In the genomic region with DNA sequence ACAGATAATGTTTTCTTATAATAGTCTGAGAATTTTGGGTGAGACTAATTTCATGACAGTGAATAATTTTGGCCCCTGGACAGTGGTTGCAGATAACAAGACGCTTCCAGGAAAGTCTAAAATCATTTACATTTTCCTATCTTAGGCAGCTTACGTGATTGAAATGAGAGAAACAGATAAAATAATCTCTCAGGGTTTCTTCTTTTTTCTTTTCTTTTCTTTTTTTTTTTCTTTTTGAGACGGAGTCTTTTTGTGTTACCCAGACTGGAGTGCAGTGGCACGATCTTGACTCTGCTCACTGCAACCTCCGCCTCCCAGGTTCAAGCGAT, we compare ENCODE assay signal across 8 cellular contexts. TPM values are rescaled to one million over a fixed set of nuclear protein-coding genes. Genes with fewer than 3 reads are reported as not detected.
DNase-seq lines count a peak whose midpoint lies in the region; ATAC-seq, FAIRE-seq and TF ChIP-seq lines count a peak whose summit lies in the region.

No MANE protein-coding gene starts in this region.

- peaks cover 0 to 3% (median 0%) of the 10 kb centered on the region in 7 donors for H3K9me3 Mint-ChIP-seq in CD14-positive monocyte
- peaks cover 7% of the 10 kb centered on the region for H3K9me3 Mint-ChIP-seq in natural killer cell treated with Interleukin-12 subunit alpha and Interleukin-12 subunit beta and Interleukin-15 and Interleukin-18, amount 100 ng/mL, for 72 hours

- H3K27me3 Mint-ChIP-seq in CD14-positive monocyte (ENCODE audit: low read depth in 3 of 3): no peaks in the 10 kb centered on the region
- no peaks in the 10 kb centered on the region for H3K27me3 Mint-ChIP-seq in natural killer cell treated with Interleukin-12 subunit alpha and Interleukin-12 subunit beta and Interleukin-15 and Interleukin-18, amount 100 ng/mL, for 72 hours

- ATAC-seq in natural killer cell treated with Interleukin-12 subunit alpha and Interleukin-12 subunit beta and Interleukin-15 and Interleukin-18, amount 100 ng/mL, for 72 hours: no peak

- H3K27ac ChIP-seq in Karpas-422 (ENCODE audit: low read length) (no peak overlapping the region), ascending aorta (peak overlapping the region; percentile 69 to 84)

- FAIRE-seq in GM12891 (lab: Jason Lieb, UNC): no peak

- no peak for DNase-seq in CD14-positive monocyte (ENCODE audit: low spot score)
- DNase-seq in Karpas-422: no peak
- no peak for DNase-seq in ascending aorta (ENCODE audit: low spot score in 2 of 2)
- DNase-seq in natural killer cell treated with Interleukin-12 subunit alpha and Interleukin-12 subunit beta and Interleukin-15 and Interleukin-18, amount 100 ng/mL, for 72 hours (ENCODE audit: low spot score): no peak
- DNase-seq in midbrain (lab: John Stamatoyannopoulos, UW): no peak
- DNase-seq in stimulated activated CD4-positive, alpha-beta T cell treated with anti-CD3 and anti-CD28 coated beads, Interleukin-1b, Interleukin-23, amount 100 ng/mL, for 48 hours: no peak
- DNase-seq in NCI-H2227 (lab: John Stamatoyannopoulos, UW; ENCODE audit: unreplicated experiment): no peak
- no peak for DNase-seq in GM12891 (ENCODE audit: insufficient read length, low spot score)

- H3K79me2 ChIP-seq in Karpas-422 (ENCODE audit: low read length): no peaks in the 10 kb centered on the region

- H3K9me3 ChIP-seq in Karpas-422 (ENCODE audit: low read length): no peaks in the 10 kb centered on the region
- no peaks in the 10 kb centered on the region for H3K9me3 ChIP-seq in ascending aorta

- H3K4me3 Mint-ChIP-seq in CD14-positive monocyte: peak overlapping the region; percentile 43 to 60
- H3K4me3 Mint-ChIP-seq in natural killer cell treated with Interleukin-12 subunit alpha and Interleukin-12 subunit beta and Interleukin-15 and Interleukin-18, amount 100 ng/mL, for 72 hours: peak overlapping the region; percentile 34

- no peak for TF ChIP-seq CTCF in CD14-positive monocyte (IDR thresholded peaks at IDR 0.05)
- no peak for TF ChIP-seq CTCF in ascending aorta (IDR thresholded peaks at IDR 0.05)

- no peaks in the 10 kb centered on the region for H3K9me2 ChIP-seq in Karpas-422 (replicated peaks; ENCODE audit: insufficient read depth, low read length)

- H3K27me3 ChIP-seq in Karpas-422 (ENCODE audit: low read length) (no peaks in the 10 kb centered on the region), ascending aorta (no peaks in the 10 kb centered on the region)

- H4K20me1 ChIP-seq in Karpas-422 (ENCODE audit: insufficient read depth, low read depth, low read length): no peaks in the 10 kb centered on the region

- H3K9ac ChIP-seq in Karpas-422 (ENCODE audit: low read length): peak overlapping the region; percentile 46; the same call in 1 of the 2 replicates

- no peak overlapping the region for H2AFZ ChIP-seq in Karpas-422 (ENCODE audit: low read length)

- TF ChIP-seq POLR2A in GM12891 (IDR thresholded peaks at IDR 0.05; ENCODE audit: low read depth, low read length): no peak

- H3K4me1 ChIP-seq in Karpas-422 (ENCODE audit: low read length) (peaks cover 38% of the 10 kb centered on the region), ascending aorta (peaks cover 0 to 6% of the 10 kb centered on the region in 2 donors)

- peak overlapping the region in 6 of 7 donors; percentile 81 to 99 (median 93) for H3K27ac Mint-ChIP-seq in CD14-positive monocyte
- peak overlapping the region; percentile 34 to 85 for H3K27ac Mint-ChIP-seq in natural killer cell treated with Interleukin-12 subunit alpha and Interleukin-12 subunit beta and Interleukin-15 and Interleukin-18, amount 100 ng/mL, for 72 hours

- H3K36me3 ChIP-seq in Karpas-422 (ENCODE audit: insufficient read depth, low read length): no peaks in the 10 kb centered on the region
- no peaks in the 10 kb centered on the region for H3K36me3 ChIP-seq in ascending aorta

- no peaks in the 10 kb centered on the region for H3K36me3 Mint-ChIP-seq in CD14-positive monocyte
- no peaks in the 10 kb centered on the region for H3K36me3 Mint-ChIP-seq in natural killer cell treated with Interleukin-12 subunit alpha and Interleukin-12 subunit beta and Interleukin-15 and Interleukin-18, amount 100 ng/mL, for 72 hours

- intact Hi-C loops in CD14-positive monocyte (cut with micrococcal nuclease): loop anchor here in 1 of 2 donors (5.0 to 10.0 kb wide), 4 partner anchors 49 to 209 kb away; no protein-coding TSS in a partner anchor
- intact Hi-C loops in ascending aorta (cut with DNase I): loop anchor here (1.0 to 10.0 kb wide), 5 partner anchors 8 to 1251 kb away; a partner anchor contains a TSS

- peaks cover 50% of the 10 kb centered on the region for H3K4me1 Mint-ChIP-seq in CD14-positive monocyte
- H3K4me1 Mint-ChIP-seq in natural killer cell treated with Interleukin-12 subunit alpha and Interleukin-12 subunit beta and Interleukin-15 and Interleukin-18, amount 100 ng/mL, for 72 hours (ENCODE audit: low read depth in 2 of 2): peaks cover 53 to 55% of the 10 kb centered on the region in 2 donors

- peak overlapping the region; percentile 50 for H3K4me2 ChIP-seq in Karpas-422 (ENCODE audit: low read depth, low read length, poor library complexity, severe bottlenecking)

- 0 out of 2 replicates have a peak overlapping the region, but pooled peaks have one; percentile 29 for H3K4me3 ChIP-seq in Karpas-422 (ENCODE audit: low read length)
- H3K4me3 ChIP-seq in ascending aorta: peak overlapping the region in 1 of 2 donors; percentile 41

TF ChIP-seq in GM12891, 5 proteins besides CTCF, POLR2A, EP300 and RAD21:
- TF ChIP-seq TAF1 (IDR thresholded peaks at IDR 0.05; ENCODE audit: low read depth, low read length) (no peak), POLR2AphosphoS5 (IDR thresholded peaks at IDR 0.05; ENCODE audit: low read depth, low read length) (no peak), PAX5 (IDR thresholded peaks at IDR 0.05; ENCODE audit: insufficient read depth, low read length, severe bottlenecking) (no peak), SPI1 (IDR thresholded peaks at IDR 0.05; ENCODE audit: low read depth, low read length) (no peak), POU2F2 (IDR thresholded peaks at IDR 0.05; ENCODE audit: low read depth, low read length) (no peak)
TF ChIP-seq in GM12891: peak in this region for 0.

RNA-seq across cellular contexts. Expression of a gene that starts 4.2 kb away (rescaled TPM):
- 100 to 1,000 TPM; 306 to 307 TPM for polyA plus RNA-seq in CD14-positive monocyte
- total RNA-seq in Karpas-422 (2014; rRNA removed; shearing (Covaris generic); ENCODE audit: low replicate concordance): 0.22 TPM in 1 of 2 replicates, not detected in the other
- 14.0 TPM for total RNA-seq in ascending aorta
- 100 to 1,000 TPM; 103 to 275 TPM for total RNA-seq in natural killer cell treated with Interleukin-12 subunit alpha and Interleukin-12 subunit beta and Interleukin-15 and Interleukin-18, amount 100 ng/mL, for 72 hours
- 0.99 TPM for polyA plus RNA-seq in GM12891 (2012; ENCODE audit: low read depth, missing spikeins)

RNA-seq across cellular contexts. Expression of a gene that starts 57.3 kb away (rescaled TPM):
- 10 to 100 TPM; 34.3 to 77.7 TPM for polyA plus RNA-seq in CD14-positive monocyte
- 55.6 and 107 TPM in 2 replicates for total RNA-seq in Karpas-422 (2014; rRNA removed; shearing (Covaris generic); ENCODE audit: low replicate concordance)
- total RNA-seq in ascending aorta: 6.5 TPM
- total RNA-seq in natural killer cell treated with Interleukin-12 subunit alpha and Interleukin-12 subunit beta and Interleukin-15 and Interleukin-18, amount 100 ng/mL, for 72 hours: 100 to 1,000 TPM in 1 of 2 donors, 10 to 100 TPM in 1; 59.0 to 159 TPM
- polyA plus RNA-seq in GM12891 (2012; ENCODE audit: low read depth, missing spikeins): 5.6 TPM

Comparison
In these comparisons a context has a peak if more than half of its experiments do, and no peak if none do; other contexts are left out.
1. RNA of a gene that starts 4.2 kb away (total RNA-seq): 103 to 275 TPM in natural killer cell treated with Interleukin-12 subunit alpha and Interleukin-12 subunit beta and Interleukin-15 and Interleukin-18, amount 100 ng/mL, for 72 hours and 14.0 TPM in ascending aorta (single experiment); 0.22 TPM in Karpas-422; every median in the first group is over 10 times any median in the second.